1 cellular context compared by ENCODE assay signal in genomic region chr16:23595951-23596720, GRCh38.
TF ChIP-seq lines count a peak whose summit lies in the region.

NDUFAB1 (minus strand) TSS chr16:23596316; CDS start chr16:23596290, 26 bp downstream.

TF ChIP-seq in HepG2, 621 proteins besides CTCF, POLR2A, EP300 and RAD21 (continued from another document and continues in another):
- no peak for TF ChIP-seq ZNF646 (CRISPR knock-in tag; IDR thresholded peaks at IDR 0.05)
- peak; percentile 82 for TF ChIP-seq E2F5 (CRISPR knock-in tag; conservative IDR thresholded peaks at IDR 0.05)
- peak; percentile 77; the same call in 1 of the 2 replicates for TF ChIP-seq KIAA2018 (CRISPR knock-in tag; IDR thresholded peaks at IDR 0.05; ENCODE audit: borderline replicate concordance)
- peak; percentile 55; the same call in 1 of the 2 replicates for TF ChIP-seq TBX3 (IDR thresholded peaks at IDR 0.05; ENCODE audit: borderline replicate concordance)
- no peak for TF ChIP-seq HNRNPH1 (optimal IDR thresholded peaks at IDR 0.05; ENCODE audit: low read depth, low read length)
- peak; percentile 47 for TF ChIP-seq ZNF878 (CRISPR knock-in tag; IDR thresholded peaks at IDR 0.05)
- no peak; the same call in 1 of the 2 replicates for TF ChIP-seq SMYD3 (CRISPR knock-in tag; IDR thresholded peaks at IDR 0.05)
- TF ChIP-seq NFATC3 (CRISPR knock-in tag; IDR thresholded peaks at IDR 0.05) = no peak
- TF ChIP-seq ZNF10 (CRISPR knock-in tag; IDR thresholded peaks at IDR 0.05; ENCODE audit: borderline replicate concordance, low read depth) = 0 out of 2 replicates have a peak, but pooled peaks have one; percentile 66
- peak; percentile 66; the same call in 1 of the 2 replicates for TF ChIP-seq RFXANK (CRISPR knock-in tag; IDR thresholded peaks at IDR 0.05)
- TF ChIP-seq FUBP1 (CRISPR knock-in tag; IDR thresholded peaks at IDR 0.05; ENCODE audit: borderline replicate concordance) = no peak; the same call in 1 of the 2 replicates
- peak; percentile 98 for TF ChIP-seq CBX1 (IDR thresholded peaks at IDR 0.05; ENCODE audit: low read depth)
- TF ChIP-seq RNF219 (CRISPR knock-in tag; IDR thresholded peaks at IDR 0.05) = peak; percentile 71; the same call in 1 of the 2 replicates
- TF ChIP-seq ATF7-NPFF (CRISPR knock-in tag; IDR thresholded peaks at IDR 0.05; ENCODE audit: low read depth) = peak; percentile 89; the same call in 1 of the 2 replicates
- no peak for TF ChIP-seq HOXA9 (CRISPR knock-in tag; IDR thresholded peaks at IDR 0.05; ENCODE audit: borderline replicate concordance)
- no peak for TF ChIP-seq NCOR1 (IDR thresholded peaks at IDR 0.05; ENCODE audit: borderline replicate concordance, low read length)
- TF ChIP-seq ZSCAN30 (CRISPR knock-in tag; IDR thresholded peaks at IDR 0.05) = peak; percentile 97
- no peak; the same call in 1 of the 2 replicates for TF ChIP-seq KDM4B (CRISPR knock-in tag; IDR thresholded peaks at IDR 0.05)
- peak; percentile 74; the same call in 1 of the 2 replicates for TF ChIP-seq MYNN (CRISPR knock-in tag; IDR thresholded peaks at IDR 0.05; ENCODE audit: low read depth)
- no peak for TF ChIP-seq MATR3 (CRISPR knock-in tag; IDR thresholded peaks at IDR 0.05)
- peak; percentile 97; the same call in 1 of the 2 replicates for TF ChIP-seq TBP (CRISPR knock-in tag; IDR thresholded peaks at IDR 0.05)
- TF ChIP-seq ZNF704 (CRISPR knock-in tag; IDR thresholded peaks at IDR 0.05; ENCODE audit: borderline replicate concordance) = peak; percentile 84; the same call in 1 of the 2 replicates
- no peak; a peak in 1 of 4 replicates for TF ChIP-seq MAFK (conservative IDR thresholded peaks at IDR 0.05 in 1 of 2, IDR thresholded peaks at IDR 0.05 in 1 of 2; ENCODE audit: low read length in 2 of 2)
- TF ChIP-seq FOXJ3 (CRISPR knock-in tag; IDR thresholded peaks at IDR 0.05; ENCODE audit: borderline replicate concordance) = no peak
- peak; percentile 56 for TF ChIP-seq ZBTB25 (CRISPR knock-in tag; IDR thresholded peaks at IDR 0.05)
- TF ChIP-seq ZNF770 (CRISPR knock-in tag; IDR thresholded peaks at IDR 0.05) = peak; percentile 86
- TF ChIP-seq TRIM24 (CRISPR knock-in tag; IDR thresholded peaks at IDR 0.05) = no peak
- peak; percentile 88 for TF ChIP-seq TP53 (CRISPR knock-in tag; conservative IDR thresholded peaks at IDR 0.05)
- TF ChIP-seq GZF1 (CRISPR knock-in tag; IDR thresholded peaks at IDR 0.05) = 0 out of 2 replicates have a peak, but pooled peaks have one; percentile 88
- peak; percentile 93 for TF ChIP-seq ETV5 (CRISPR knock-in tag; IDR thresholded peaks at IDR 0.05; ENCODE audit: borderline replicate concordance)
